ENCODE assay signal across 24 cellular contexts in the genomic region with DNA sequence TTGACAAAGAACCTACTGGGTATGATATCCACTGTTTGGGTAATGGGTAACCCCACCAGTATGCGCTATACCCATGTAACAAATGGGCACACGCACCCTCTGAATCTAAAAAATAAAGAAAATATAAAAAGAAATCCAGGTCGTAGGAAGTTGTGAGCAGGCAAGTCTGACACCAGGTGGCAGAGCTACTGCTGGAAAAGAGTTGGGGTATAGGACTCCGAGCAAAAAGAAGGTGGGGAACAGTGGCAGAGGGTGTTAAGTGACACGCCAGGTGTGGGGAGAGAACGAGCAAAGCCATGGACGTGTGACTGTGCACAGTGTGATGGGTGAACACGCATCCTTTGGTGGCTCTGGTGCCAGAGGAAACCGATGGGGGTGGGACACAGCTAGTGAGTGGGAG. TPM values are rescaled to one million over a fixed set of nuclear protein-coding genes. Genes with fewer than 3 reads are reported as not detected.
DNase-seq lines count a peak whose midpoint lies in the region; ATAC-seq and TF ChIP-seq lines count a peak whose summit lies in the region.
"Had no signal": no experiment of that assay in that cellular context is flagged by ENCODE, and none has a peak within 500 bp of the region (broad histone marks: within the 10 kb centered on the region; RNA-seq: fewer than 3 reads in every experiment).

No MANE protein-coding gene starts in this region.

- H3K4me1 Mint-ChIP-seq in endodermal cell = no peaks in the 10 kb centered on the region

- H2BK12ac ChIP-seq in neuronal stem cell (ENCODE audit: low read length) = no peak overlapping the region

- no peak overlapping the region for H3K4me2 ChIP-seq in HCT116 (ENCODE audit: low read length)
- no peak overlapping the region for H3K4me2 ChIP-seq in OCI-LY7 (ENCODE audit: low read length)
- H3K4me2 ChIP-seq in neuronal stem cell (ENCODE audit: insufficient read depth, low read length, poor library complexity, severe bottlenecking) = no peak overlapping the region
- H3K4me2 ChIP-seq: PC-9 had no signal

- no peak overlapping the region for H4K91ac ChIP-seq in neuronal stem cell (ENCODE audit: low read depth, low read length, poor library complexity)

- no peaks in the 10 kb centered on the region for H3K36me3 Mint-ChIP-seq in endodermal cell (ENCODE audit: low read depth)
- H3K36me3 Mint-ChIP-seq: CD8-positive, alpha-beta T cell had no signal

- no peak overlapping the region for H3K23ac ChIP-seq in neuronal stem cell (ENCODE audit: low read depth, low read length, poor library complexity)

- intact Hi-C loops in HCT116 (cut with micrococcal nuclease) (no loop called here), OCI-LY7 (cut with micrococcal nuclease; ENCODE audit: unreplicated experiment) (no loop called here), psoas muscle (cut with DNase I) (no loop called here)

- no peaks in the 10 kb centered on the region for H3K27me3 Mint-ChIP-seq in endodermal cell (ENCODE audit: insufficient read depth)

- H3K4me3 Mint-ChIP-seq in endodermal cell = no peak overlapping the region
- H3K4me3 Mint-ChIP-seq: CD8-positive, alpha-beta T cell had no signal

- no peak overlapping the region for H2BK5ac ChIP-seq in neuronal stem cell (ENCODE audit: low read length)

- no peak for TF ChIP-seq CTCF in HCT116 (IDR thresholded peaks at IDR 0.05 in 2 of 3, conservative IDR thresholded peaks at IDR 0.05 in 1 of 3; ENCODE audit: borderline replicate concordance in 1 of 3, insufficient read depth in 1 of 3, low read depth in 2 of 3, low read length in 2 of 3)
- TF ChIP-seq CTCF in OCI-LY7 (conservative IDR thresholded peaks at IDR 0.05; ENCODE audit: low read length) = 0 out of 2 replicates have a peak, but pooled peaks have one; percentile 16
- peak; percentile 57 for TF ChIP-seq CTCF in endodermal cell (conservative IDR thresholded peaks at IDR 0.05)
- TF ChIP-seq CTCF in psoas muscle (IDR thresholded peaks at IDR 0.05) = no peak

- DNase-seq in HCT116 (ENCODE audit: low read depth, low spot score) = no peak
- DNase-seq in OCI-LY7 (ENCODE audit: low spot score) = no peak
- DNase-seq in endodermal cell = no peak
- no peak for DNase-seq in neuronal stem cell (ENCODE audit: low spot score)
- no peak for DNase-seq in NCI-H774 (lab: John Stamatoyannopoulos, UW)
- DNase-seq in SIG-M5 treated with dmso at 0.1 percent for 504 hours (lab: John Stamatoyannopoulos, UW; ENCODE audit: unreplicated experiment) = no peak
- no peak for DNase-seq in psoas muscle
- DNase-seq: Caco-2; CD8-positive, alpha-beta T cell; GOT3; KBM-7; NCI-H1105 treated with DMSO at 0.1 percent for 48 hours; NCI-H2081; NCI-H2171; NCI-H345; NCI-H748 treated with DMSO at 0.1 percent for 48 hours; PC-9 had no signal

- H3K36me3 ChIP-seq in HCT116 (ENCODE audit: control insufficient read depth in 1 of 2, insufficient read depth in 2 of 2, low read length in 2 of 2) (no peaks in the 10 kb centered on the region), OCI-LY7 (ENCODE audit: insufficient read depth, low read length) (no peaks in the 10 kb centered on the region), endodermal cell (ENCODE audit: control insufficient read depth, insufficient read depth, low read length) (no peaks in the 10 kb centered on the region), neuronal stem cell (replicated peaks in 1 of 2; ENCODE audit: control insufficient read depth in 2 of 2, insufficient read depth in 2 of 2, low read length in 2 of 2) (no peaks in the 10 kb centered on the region), psoas muscle (ENCODE audit: insufficient read depth in 1 of 2, low read depth in 1 of 2) (no peaks in the 10 kb centered on the region)
- H3K36me3 ChIP-seq: SJSA1 had no signal

- H3K79me2 ChIP-seq in HCT116 (ENCODE audit: insufficient read depth, low read length) (no peaks in the 10 kb centered on the region), OCI-LY7 (ENCODE audit: insufficient read depth, low read depth, low read length) (no peaks in the 10 kb centered on the region)

- H3K18ac ChIP-seq in neuronal stem cell (ENCODE audit: low read length) = peak overlapping the region; percentile 22

- no peak overlapping the region for H3K4ac ChIP-seq in neuronal stem cell (ENCODE audit: low read length)

- no peak overlapping the region for H2BK120ac ChIP-seq in neuronal stem cell (ENCODE audit: low read depth, low read length)

- H3K27ac Mint-ChIP-seq in endodermal cell = no peak overlapping the region
- H3K27ac Mint-ChIP-seq: CD8-positive, alpha-beta T cell had no signal

- no peak for ATAC-seq in HCT116
- no peak for ATAC-seq in psoas muscle
- ATAC-seq: CD8-positive, alpha-beta T cell; Right ventricle myocardium inferior had no signal

- TF ChIP-seq POLR2A in HCT116 (IDR thresholded peaks at IDR 0.05; ENCODE audit: borderline replicate concordance, extremely low read depth, insufficient read depth, insufficient read length) = no peak

- no peak overlapping the region for H3K4me3 ChIP-seq in HCT116 (replicated peaks in 1 of 2; ENCODE audit: low read depth in 1 of 2, low read length in 2 of 2)
- H3K4me3 ChIP-seq in OCI-LY7 (ENCODE audit: low read depth, low read length, poor library complexity, severe bottlenecking) = no peak overlapping the region
- no peak overlapping the region for H3K4me3 ChIP-seq in endodermal cell (ENCODE audit: low read length)
- H3K4me3 ChIP-seq in neuronal stem cell (ENCODE audit: low read length in 2 of 2) = no peak overlapping the region
- no peak overlapping the region for H3K4me3 ChIP-seq in psoas muscle
- H3K4me3 ChIP-seq: PC-9, SJSA1 had no signal

- H3K9me3 ChIP-seq in HCT116 (ENCODE audit: control insufficient read depth in 1 of 2, insufficient read depth in 1 of 2, low read depth in 1 of 2, low read length in 2 of 2) (no peaks in the 10 kb centered on the region), OCI-LY7 (ENCODE audit: low read length) (no peaks in the 10 kb centered on the region), endodermal cell (ENCODE audit: control insufficient read depth, low read length) (no peaks in the 10 kb centered on the region), neuronal stem cell (replicated peaks in 1 of 2; ENCODE audit: control insufficient read depth in 2 of 2, insufficient read depth in 1 of 2, low read depth in 1 of 2, low read length in 2 of 2) (no peaks in the 10 kb centered on the region), psoas muscle (no peaks in the 10 kb centered on the region)
- H3K9me3 ChIP-seq: Caco-2, SJSA1 had no signal

- H3K14ac ChIP-seq in neuronal stem cell (ENCODE audit: low read length) = no peak overlapping the region

- POLR2A ChIA-PET in HCT116 (lab: Charles Lee) = interaction anchor here (0.6 kb wide), 1 partner anchor 203 kb away, joined by 4 read pairs; no protein-coding TSS in a partner anchor
- POLR2A ChIA-PET in OCI-LY7 (lab: Charles Lee) = interaction anchor here (0.6 to 2.0 kb wide), 2 partner anchors 10 to 1834 kb away, joined by 4 to 5 read pairs; no protein-coding TSS in a partner anchor

- RAD21 ChIA-PET in HCT116 (lab: Charles Lee; ENCODE audit: low non-redundant PET in 1 of 2, low total read pairs in 2 of 2, uncharacterized antibody in 2 of 2, unreplicated experiment in 2 of 2) = no interaction called here

- H4K20me1 ChIP-seq in HCT116 (ENCODE audit: insufficient read depth) = no peaks in the 10 kb centered on the region
- H4K20me1 ChIP-seq in OCI-LY7 (ENCODE audit: insufficient read depth, low read length) = no peaks in the 10 kb centered on the region

- BruUV-seq in HCT116 (replicated peaks; lab: Mats Ljungman, UMichigan) (no TSS peak), OCI-LY7 (replicated peaks; lab: Mats Ljungman, UMichigan) (no TSS peak)

- H3K79me1 ChIP-seq in neuronal stem cell (ENCODE audit: low read depth, low read length) = no peaks in the 10 kb centered on the region

- no peak overlapping the region for H2AK5ac ChIP-seq in neuronal stem cell (ENCODE audit: low read depth, low read length)

- H2BK15ac ChIP-seq in neuronal stem cell (ENCODE audit: low read length) = no peak overlapping the region

- TF ChIP-seq RAD21 in HCT116 (IDR thresholded peaks at IDR 0.05; ENCODE audit: low read depth) = peak; percentile 10; the same call in 1 of the 2 replicates

- H3K4me1 ChIP-seq in HCT116 (ENCODE audit: control insufficient read depth in 1 of 2, insufficient read depth in 2 of 2, low read length in 2 of 2) = no peaks in the 10 kb centered on the region
- peaks cover 11% of the 10 kb centered on the region for H3K4me1 ChIP-seq in OCI-LY7 (ENCODE audit: insufficient read depth, low read length, poor library complexity, severe bottlenecking)
- H3K4me1 ChIP-seq in endodermal cell (ENCODE audit: control insufficient read depth, insufficient read depth, low read length) = no peaks in the 10 kb centered on the region
- peaks cover 0 to 6% of the 10 kb centered on the region in 2 donors for H3K4me1 ChIP-seq in neuronal stem cell (ENCODE audit: control insufficient read depth in 2 of 2, insufficient read depth in 1 of 2, low read depth in 1 of 2, low read length in 2 of 2)
- H3K4me1 ChIP-seq in psoas muscle = no peaks in the 10 kb centered on the region
- H3K4me1 ChIP-seq: SJSA1 had no signal

- H3K9me2 ChIP-seq in HCT116 (ENCODE audit: insufficient read depth) (no peaks in the 10 kb centered on the region), OCI-LY7 (ENCODE audit: insufficient read depth, low read length) (no peaks in the 10 kb centered on the region)

- H3K9ac ChIP-seq in HCT116 (ENCODE audit: low read length) (no peak overlapping the region), endodermal cell (ENCODE audit: extremely low read depth, low read length, poor library complexity, severe bottlenecking) (no peak overlapping the region), neuronal stem cell (ENCODE audit: low read depth, low read length, poor library complexity) (no peak overlapping the region)

- H3K27me3 ChIP-seq in HCT116 (ENCODE audit: insufficient read depth, low read length) = no peaks in the 10 kb centered on the region
- no peaks in the 10 kb centered on the region for H3K27me3 ChIP-seq in endodermal cell (ENCODE audit: control insufficient read depth, insufficient read depth, low read length, poor library complexity, severe bottlenecking)
- no peaks in the 10 kb centered on the region for H3K27me3 ChIP-seq in neuronal stem cell (ENCODE audit: control insufficient read depth in 3 of 3, insufficient read depth in 3 of 3, low read depth in 1 of 3, low read length in 3 of 3)
- H3K27me3 ChIP-seq in psoas muscle (ENCODE audit: insufficient read depth in 3 of 3, low read length in 2 of 3) = no peaks in the 10 kb centered on the region
- H3K27me3 ChIP-seq: SJSA1 had no signal

- CTCF ChIA-PET in HCT116 (lab: Charles Lee) = no interaction called here
- CTCF ChIA-PET in OCI-LY7 (lab: Charles Lee; ENCODE audit: unreplicated experiment) = no interaction called here

- no peak overlapping the region for H2AFZ ChIP-seq in HCT116 (ENCODE audit: low read depth, low read length, poor library complexity, severe bottlenecking)
- H2AFZ ChIP-seq in OCI-LY7 (ENCODE audit: low read length) = no peak overlapping the region
- no peak overlapping the region for H2AFZ ChIP-seq in neuronal stem cell (ENCODE audit: low read length)
- H2AFZ ChIP-seq: PC-9 had no signal

- no peaks in the 10 kb centered on the region for H3K9me3 Mint-ChIP-seq in endodermal cell
- H3K9me3 Mint-ChIP-seq: CD8-positive, alpha-beta T cell had no signal

- H4K8ac ChIP-seq in neuronal stem cell (ENCODE audit: low read depth, low read length) = no peak overlapping the region

- H3K27ac ChIP-seq in HCT116 (ENCODE audit: low read depth, low read length) = no peak overlapping the region
- H3K27ac ChIP-seq in OCI-LY7 (ENCODE audit: low read depth, low read length, poor library complexity, severe bottlenecking) = no peak overlapping the region
- H3K27ac ChIP-seq in endodermal cell (ENCODE audit: low read depth, low read length) = no peak overlapping the region
- no peak overlapping the region for H3K27ac ChIP-seq in neuronal stem cell (replicated peaks; ENCODE audit: low read length)
- no peak overlapping the region for H3K27ac ChIP-seq in psoas muscle
- H3K27ac ChIP-seq: C4-2B, PC-9, SJSA1 had no signal

- 80 to 92% methylated on average over 3 to 9 of the region's 9 CpGs for WGBS in endodermal cell (ENCODE audit: insufficient coverage in 1 of 2, insufficient read length in 1 of 2), 2 experiments
- WGBS in neuronal stem cell (ENCODE audit: extremely low coverage in 2 of 2, insufficient read length in 2 of 2, insufficient replicate concordance in 1 of 2), 2 donors = no CpG with 5 or more reads among the region's 9 CpGs
- 73 to 75% (median 74%) methylated on average over 9 of the region's 9 CpGs for WGBS in psoas muscle, 3 donors

RNA-seq across cellular contexts. Expression of a gene that starts 46.7 kb away (rescaled TPM):
- not detected for total RNA-seq in HCT116 (2021; ENCODE audit: unreplicated experiment)
- polyA plus RNA-seq in HCT116 (2012) = not detected in 2 replicates
- total RNA-seq in OCI-LY7 (2014; rRNA removed; shearing (Covaris generic)) = 0.22 TPM in 1 of 2 replicates, not detected in the other
- not detected in 2 replicates for total RNA-seq in OCI-LY7 (2022)
- not detected for total RNA-seq in endodermal cell
- not detected for polyA plus RNA-seq in endodermal cell (2013, experiment 1 of 2)
- not detected for polyA plus RNA-seq in endodermal cell (2013, experiment 2 of 2)
- not detected for polyA plus RNA-seq in neuronal stem cell (2013, experiment 1 of 2)
- polyA plus RNA-seq in neuronal stem cell (2013, experiment 2 of 2) = not detected
- not detected for total RNA-seq in psoas muscle
- not detected for polyA plus RNA-seq in psoas muscle
- total RNA-seq: A673; Caco-2; CD8-positive, alpha-beta T cell; LHCN-M2; MCF 10A; PC-9; Right ventricle myocardium inferior; RPMI7951; SJSA1 had no signal

Comparison
In these comparisons a context has a peak if more than half of its experiments do, and no peak if none do; other contexts are left out.
1. CTCF ChIP-seq: peak in OCI-LY7 (single experiment) and endodermal cell (single experiment); none in HCT116 (0 of 3) and psoas muscle (single experiment).